Comparison of ENCODE assay signal across 10 cellular contexts in genomic region chr3:2853627-2854026, GRCh38.
"Had no signal": no experiment of that assay in that cellular context is flagged by ENCODE, and none has a peak within 500 bp of the region (broad histone marks: within the 10 kb centered on the region; RNA-seq: fewer than 3 reads in every experiment).

No MANE protein-coding gene starts in this region.

- H3K9ac ChIP-seq: KMS-11 had no signal

- H3K4me3 ChIP-seq: GM23338, HAP-1 had no signal

- H3K4me1 ChIP-seq: HAP-1 had no signal

- FAIRE-seq: H1, HTR-8/SVneo had no signal

- H3K9me3 ChIP-seq: HAP-1 had no signal

- DNase-seq: H7, HFFc6, IMR-90, KBM-7 had no signal

- H3K4me2 ChIP-seq: GM23338, KMS-11 had no signal

- H3K36me3 ChIP-seq: HAP-1 had no signal

- H3K27ac ChIP-seq: KMS-11 had no signal

- ATAC-seq: GM23338, HCT116 had no signal

- H2AFZ ChIP-seq: GM23338 had no signal
